ENCODE assay signal across 23 cellular contexts in the genomic region with DNA sequence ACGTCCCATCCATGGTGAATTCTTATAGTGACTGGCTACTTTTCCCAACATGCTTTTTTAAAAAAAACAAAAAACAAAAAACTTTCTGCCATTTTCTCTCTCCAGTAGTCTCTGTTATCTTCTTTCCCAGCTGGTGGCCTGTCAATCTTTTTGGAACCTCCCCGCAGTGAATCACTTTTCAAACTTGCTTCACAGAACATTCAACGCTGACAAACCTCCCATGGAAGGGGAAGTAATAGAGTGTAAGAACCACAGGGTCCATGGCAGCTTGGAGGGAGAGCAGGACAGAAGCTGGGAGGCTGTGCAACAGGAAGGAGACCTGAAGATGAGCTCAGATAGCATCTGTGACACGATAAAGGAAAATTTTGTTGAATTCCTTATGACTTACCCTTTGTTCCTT. TPM values are rescaled to one million over a fixed set of nuclear protein-coding genes. Genes with fewer than 3 reads are reported as not detected.
A peak's percentile ranks its signal among the peaks of the same experiment; 100 is the strongest.
DNase-seq lines count a peak whose midpoint lies in the region; FAIRE-seq and TF ChIP-seq lines count a peak whose summit lies in the region.
"Had no signal": no experiment of that assay in that cellular context is flagged by ENCODE, and none has a peak within 500 bp of the region (broad histone marks: within the 10 kb centered on the region; RNA-seq: fewer than 3 reads in every experiment).

No MANE protein-coding gene starts in this region.

- H3K4ac ChIP-seq in H1 (replicated peaks; ENCODE audit: insufficient read length, low read depth, low read length) (no peak overlapping the region), neuronal stem cell (ENCODE audit: low read length) (no peak overlapping the region)

- H3K27ac ChIP-seq in H1 (ENCODE audit: low read depth, low read length) (no peak overlapping the region), neuronal stem cell (replicated peaks; ENCODE audit: low read length) (peak overlapping the region; percentile 50)
- H3K27ac ChIP-seq: body of pancreas, foreskin keratinocyte, heart right ventricle, prostate gland, RWPE1 had no signal

- WGBS in H1 (ENCODE audit: extremely low coverage in 1 of 2, insufficient coverage in 1 of 2, insufficient read length in 1 of 2, insufficient replicate concordance in 2 of 2, low coverage in 1 of 2, low lambda C conversion rate in 2 of 2, missing lambda C conversion rate in 1 of 2), 2 experiments: 86% methylated on average over 4 of the region's 4 CpGs; no CpG with 5 or more reads in 1 of the 2 experiments
- WGBS in neuronal stem cell (ENCODE audit: extremely low coverage in 2 of 2, insufficient read length in 2 of 2, insufficient replicate concordance in 1 of 2), 2 donors: no CpG with 5 or more reads among the region's 4 CpGs

- H3K4me1 ChIP-seq in H1 (replicated peaks in 1 of 4; ENCODE audit: control insufficient read depth in 3 of 4, insufficient read depth in 4 of 4, low read length in 3 of 4) (no peaks in the 10 kb centered on the region), neuronal stem cell (ENCODE audit: control insufficient read depth in 2 of 2, insufficient read depth in 1 of 2, low read depth in 1 of 2, low read length in 2 of 2) (peaks cover 8 to 13% of the 10 kb centered on the region in 2 donors)
- H3K4me1 ChIP-seq: foreskin keratinocyte, heart right ventricle, prostate gland had no signal

- H4K5ac ChIP-seq in H1 (ENCODE audit: insufficient read length, low read depth, low read length): no peak overlapping the region

- H3K18ac ChIP-seq in H1 (ENCODE audit: extremely low read depth, low read length) (peak overlapping the region; percentile 32; the same call in 1 of the 2 replicates), neuronal stem cell (ENCODE audit: low read length) (no peak overlapping the region)

- H3K4me3 ChIP-seq in H1 (ENCODE audit: extremely low read depth in 1 of 4, insufficient read depth in 2 of 4, low read depth in 3 of 4, low read length in 4 of 4) (no peak overlapping the region), neuronal stem cell (ENCODE audit: low read length in 2 of 2) (no peak overlapping the region)
- H3K4me3 ChIP-seq: body of pancreas, heart right ventricle, prostate gland had no signal

- H4K8ac ChIP-seq in H1 (ENCODE audit: extremely low read depth, insufficient read depth, low read length) (no peak overlapping the region), neuronal stem cell (ENCODE audit: low read depth, low read length) (no peak overlapping the region)

- H2BK20ac ChIP-seq in H1 (ENCODE audit: low read length): no peak overlapping the region

- TF ChIP-seq CTCF in H1 (IDR thresholded peaks at IDR 0.05; ENCODE audit: control extremely low read depth in 1 of 3, insufficient read depth in 1 of 3, low read depth in 1 of 3, low read length in 3 of 3): no peak

- H4K91ac ChIP-seq in H1 (replicated peaks; ENCODE audit: insufficient read length, low read length) (no peak overlapping the region), neuronal stem cell (ENCODE audit: low read depth, low read length, poor library complexity) (no peak overlapping the region)

- H2BK15ac ChIP-seq in H1 (ENCODE audit: low read length) (no peak overlapping the region; the same call in 1 of the 2 replicates), neuronal stem cell (ENCODE audit: low read length) (no peak overlapping the region)

- TF ChIP-seq EP300 in H1 (IDR thresholded peaks at IDR 0.05; ENCODE audit: borderline replicate concordance in 1 of 2, low read depth in 2 of 2, low read length in 2 of 2): no peak

- H2BK5ac ChIP-seq in H1 (ENCODE audit: low read depth, low read length) (no peak overlapping the region), neuronal stem cell (ENCODE audit: low read length) (no peak overlapping the region)

- POLR2A ChIA-PET in H1 (lab: Charles Lee; ENCODE audit: partially characterized antibody): interaction anchor here (1.1 kb wide), 2 partner anchors 12 to 44 kb away, joined by 4 read pairs; no protein-coding TSS in a partner anchor

- H3K27me3 ChIP-seq in H1 (replicated peaks in 1 of 4; ENCODE audit: control insufficient read depth in 3 of 4, extremely low read depth in 1 of 4, insufficient read depth in 3 of 4, low read length in 3 of 4) (no peaks in the 10 kb centered on the region), neuronal stem cell (ENCODE audit: control insufficient read depth in 3 of 3, insufficient read depth in 3 of 3, low read depth in 1 of 3, low read length in 3 of 3) (no peaks in the 10 kb centered on the region)
- H3K27me3 ChIP-seq: body of pancreas, foreskin keratinocyte had no signal

- no peak overlapping the region for H3K4me2 ChIP-seq in H1 (ENCODE audit: insufficient read depth in 1 of 2, low read depth in 2 of 2, low read length in 2 of 2)
- H3K4me2 ChIP-seq in neuronal stem cell (ENCODE audit: insufficient read depth, low read length, poor library complexity, severe bottlenecking): no peak overlapping the region

- H2BK12ac ChIP-seq in H1 (ENCODE audit: low read depth, low read length) (0 out of 2 replicates have a peak overlapping the region, but pooled peaks have one; percentile 44), neuronal stem cell (ENCODE audit: low read length) (no peak overlapping the region)

- no peaks in the 10 kb centered on the region for H3K36me3 ChIP-seq in H1 (ENCODE audit: control insufficient read depth in 2 of 4, insufficient read depth in 4 of 4, low read length in 3 of 4)
- no peaks in the 10 kb centered on the region for H3K36me3 ChIP-seq in neuronal stem cell (replicated peaks in 1 of 2; ENCODE audit: control insufficient read depth in 2 of 2, insufficient read depth in 2 of 2, low read length in 2 of 2)
- H3K36me3 ChIP-seq: heart right ventricle, prostate gland had no signal

- H3K79me2 ChIP-seq in H1 (ENCODE audit: control insufficient read depth in 1 of 2, insufficient read depth in 2 of 2, low read length in 2 of 2): no peaks in the 10 kb centered on the region

- peak overlapping the region; percentile 84; the same call in 1 of the 2 replicates for H2AFZ ChIP-seq in H1 (ENCODE audit: low read length)
- peak overlapping the region; percentile 64 for H2AFZ ChIP-seq in neuronal stem cell (ENCODE audit: low read length)

- no peak for FAIRE-seq in H1 (lab: Jason Lieb, UNC)
- no peak for FAIRE-seq in RCC 7860 (lab: Jason Lieb, UNC)
- FAIRE-seq: D721Med had no signal

- no peaks in the 10 kb centered on the region for H3K9me3 ChIP-seq in H1 (ENCODE audit: insufficient read depth in 2 of 2, low read depth in 1 of 2, low read length in 1 of 2)
- no peaks in the 10 kb centered on the region for H3K9me3 ChIP-seq in neuronal stem cell (replicated peaks in 1 of 2; ENCODE audit: control insufficient read depth in 2 of 2, insufficient read depth in 1 of 2, low read depth in 1 of 2, low read length in 2 of 2)
- H3K9me3 ChIP-seq: body of pancreas, heart right ventricle, prostate gland had no signal

- no peak overlapping the region for H3K9ac ChIP-seq in H1 (replicated peaks in 1 of 4; ENCODE audit: extremely low read depth in 1 of 4, low read depth in 3 of 4, low read length in 3 of 4)
- no peak overlapping the region for H3K9ac ChIP-seq in neuronal stem cell (ENCODE audit: low read depth, low read length, poor library complexity)

- H2BK120ac ChIP-seq in H1 (replicated peaks; ENCODE audit: low read depth, low read length) (no peak overlapping the region), neuronal stem cell (ENCODE audit: low read depth, low read length) (no peak overlapping the region)

- H3K79me1 ChIP-seq in H1 (ENCODE audit: low read depth, low read length) (no peaks in the 10 kb centered on the region), neuronal stem cell (ENCODE audit: low read depth, low read length) (no peaks in the 10 kb centered on the region)

- H4K20me1 ChIP-seq in H1 (replicated peaks in 1 of 2; ENCODE audit: control insufficient read depth in 1 of 2, insufficient read depth in 2 of 2, low read length in 2 of 2): no peaks in the 10 kb centered on the region

- no peak overlapping the region for H2AK5ac ChIP-seq in H1 (ENCODE audit: low read depth, low read length)
- no peak overlapping the region for H2AK5ac ChIP-seq in neuronal stem cell (ENCODE audit: low read depth, low read length)

- DNase-seq in M059J (ENCODE audit: low read depth) (peak; percentile 38), OCI-M1 (lab: John Stamatoyannopoulos, UW) (peak; percentile 86), H1 (ENCODE audit: low read depth in 1 of 2, low spot score in 2 of 2) (no peak), neuronal stem cell (ENCODE audit: low spot score) (no peak), DMS114 treated with DMSO at 0.1 percent for 48 hours (lab: John Stamatoyannopoulos, UW; ENCODE audit: unreplicated experiment) (no peak), RCC 7860 (ENCODE audit: low spot score) (no peak)
- DNase-seq in activated effector memory CD4-positive, alpha-beta T cell treated with anti-CD3 and anti-CD28 coated beads, Interleukin-2, amount 50 U/mL, for 16 hours: no peak
- no peak for DNase-seq in activated naive CD4-positive, alpha-beta T cell treated with anti-CD3 and anti-CD28 coated beads, Interleukin-2, amount 50 U/mL, for 16 hours
- DNase-seq: activated CD4-positive, alpha-beta T cell treated with anti-CD3 and anti-CD28 coated beads for 1 hour; activated CD8-positive, alpha-beta T cell treated with anti-CD3 and anti-CD28 coated beads for 36 hours; activated effector memory CD4-positive, alpha-beta T cell treated with Interleukin-2 at 50 U/mL for 16 hours; body of pancreas; effector CD8-positive, alpha-beta T cell; foreskin keratinocyte; heart right ventricle; immature natural killer cell; left ventricle myocardium superior; NCI-H524 treated with DMSO at 0.1 percent for 48 hours; T-helper 9 cell had no signal

- H3K56ac ChIP-seq in H1 (replicated peaks; ENCODE audit: insufficient read length, low read depth, low read length): no peak overlapping the region

- H3K23ac ChIP-seq in H1 (ENCODE audit: insufficient read length): no peak overlapping the region
- no peak overlapping the region for H3K23ac ChIP-seq in neuronal stem cell (ENCODE audit: low read depth, low read length, poor library complexity)

- no peak for TF ChIP-seq RAD21 in H1 (IDR thresholded peaks at IDR 0.05 in 1 of 2, conservative IDR thresholded peaks at IDR 0.05 in 1 of 2; ENCODE audit: low read depth in 2 of 2, low read length in 2 of 2)

- TF ChIP-seq POLR2A in H1 (IDR thresholded peaks at IDR 0.05; ENCODE audit: control extremely low read depth in 1 of 2, low read depth in 2 of 2, low read length in 2 of 2): no peak

- H3K14ac ChIP-seq in H1 (ENCODE audit: insufficient read length) (no peak overlapping the region), neuronal stem cell (ENCODE audit: low read length) (no peak overlapping the region)

- CTCF ChIA-PET in H1 (lab: Charles Lee; ENCODE audit: partially characterized antibody): interaction anchor here (0.5 to 1.5 kb wide), 6 partner anchors 20 to 205 kb away, joined by 3 to 4 read pairs (median 4); no protein-coding TSS in a partner anchor

- no peaks in the 10 kb centered on the region for H3K23me2 ChIP-seq in H1 (ENCODE audit: low read depth, low read length)

RNA-seq across cellular contexts. Expression of gene CECR2, which starts 9.8 kb away (rescaled TPM):
- not detected in 2 replicates for total RNA-seq in M059J (2014; rRNA removed; shearing (Covaris generic))
- 123 and 131 TPM in 2 replicates for total RNA-seq in H1 (2021; fragmentation: NEBNext Ultra II Directional; extraction: Animal tissue kit (Norgen Biotek cat#: 25700))
- polyA plus RNA-seq in H1 (2011; rRNA removed): 18.3 and 22.2 TPM in 2 replicates
- 17.7 TPM for polyA plus RNA-seq in H1 (2011; cell fraction: cytosol; rRNA removed)
- 41.9 TPM for polyA plus RNA-seq in H1 (2011; cell fraction: nucleus; rRNA removed)
- polyA plus RNA-seq in H1 (2012, experiment 1 of 2): 35.3 to 44.8 TPM (median 42.0 TPM) in 4 replicates
- polyA plus RNA-seq in H1 (2012, experiment 2 of 2): 5.8 TPM
- polyA plus RNA-seq in H1 (2013, experiment 1 of 2): 33.3 TPM
- polyA plus RNA-seq in H1 (2013, experiment 2 of 2): 30.9 TPM
- 55.8 and 66.8 TPM in 2 replicates for polyA minus RNA-seq in H1 (2011; rRNA and poly(A)+ RNA removed)
- polyA minus RNA-seq in H1 (2011; cell fraction: cytosol; rRNA and poly(A)+ RNA removed): 60.4 TPM
- 55.3 TPM for polyA minus RNA-seq in H1 (2011; cell fraction: nucleus; rRNA and poly(A)+ RNA removed)
- 33.0 TPM for polyA plus RNA-seq in neuronal stem cell (2013, experiment 1 of 2)
- polyA plus RNA-seq in neuronal stem cell (2013, experiment 2 of 2): 34.5 TPM
- total RNA-seq: foreskin keratinocyte, MCF 10A had no signal
- polyA plus RNA-seq: foreskin keratinocyte, immature natural killer cell had no signal

Comparison
In these comparisons a context has a peak if more than half of its experiments do, and no peak if none do; other contexts are left out.
1. DNase-seq: peak in M059J (single experiment) and OCI-M1 (single experiment); none in H1 (0 of 2), neuronal stem cell (single experiment), DMS114 treated with DMSO at 0.1 percent for 48 hours (single experiment), activated effector memory CD4-positive, alpha-beta T cell treated with anti-CD3 and anti-CD28 coated beads, Interleukin-2, amount 50 U/mL, for 16 hours (single experiment), RCC 7860 (single experiment) and activated naive CD4-positive, alpha-beta T cell treated with anti-CD3 and anti-CD28 coated beads, Interleukin-2, amount 50 U/mL, for 16 hours (single experiment).
2. RNA of gene CECR2, which starts 9.8 kb away (total RNA-seq): 123 to 131 TPM in H1; not detected in M059J; every median in the first group is over 100 times any median in the second.